1 cellular context compared by ENCODE assay signal in the genomic region with DNA sequence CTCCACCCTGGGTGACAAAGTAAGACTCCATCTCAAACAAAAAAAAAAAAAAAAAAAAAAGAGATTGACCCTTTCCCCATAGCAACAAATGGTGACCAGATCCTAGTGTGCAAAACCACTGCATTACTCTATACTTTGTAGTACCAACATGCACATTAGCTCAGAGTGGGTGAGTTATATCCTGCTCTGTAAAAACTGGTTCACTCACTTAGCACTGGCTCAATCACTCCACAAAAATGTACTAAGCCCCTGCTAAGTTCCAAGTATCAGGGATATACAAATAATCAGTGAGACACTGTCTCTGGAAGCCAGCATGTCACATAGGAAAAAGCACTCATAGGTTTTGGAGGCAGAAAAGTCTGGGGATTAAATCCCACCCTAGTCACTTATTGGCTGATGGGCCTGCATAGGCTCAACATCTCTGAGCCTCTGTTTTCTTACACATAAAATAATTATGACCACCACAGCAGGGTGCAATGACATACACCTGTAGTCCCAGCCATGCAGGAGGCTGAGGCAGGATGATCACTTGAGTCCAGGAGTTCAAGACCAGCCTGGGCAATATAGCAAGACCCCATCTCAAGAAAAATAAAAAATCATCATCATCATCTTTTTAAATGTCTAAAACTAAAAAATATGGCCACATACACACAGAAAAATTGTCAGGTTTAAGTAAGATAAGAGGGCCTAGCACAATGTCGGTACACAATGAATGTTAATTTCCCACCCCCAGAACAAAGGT.
TF ChIP-seq lines count a peak whose summit lies in the region.

No MANE protein-coding gene starts in this region.

TF ChIP-seq in SK-N-SH, 30 proteins besides CTCF, POLR2A, EP300 and RAD21 (continued from another document):
- no peak for TF ChIP-seq GATA2 (CRISPR knock-in tag; IDR thresholded peaks at IDR 0.05)
TF ChIP-seq in SK-N-SH: peak in this region for 0.
